ENCODE assay signal across 1 cellular context in genomic region chr10:133045556-133046483, GRCh38.
TF ChIP-seq lines count a peak whose summit lies in the region.

No MANE protein-coding gene starts in this region.

TF ChIP-seq in HEK293, 187 proteins besides CTCF, POLR2A, EP300 and RAD21 (continued from another document):
- TF ChIP-seq GFI1B (tag by site-specific recombination; IDR thresholded peaks at IDR 0.05), result no peak
- no peak for TF ChIP-seq REPIN1 (tag by site-specific recombination; IDR thresholded peaks at IDR 0.05; ENCODE audit: low read depth)
- no peak for TF ChIP-seq ZNF449 (tag by site-specific recombination; IDR thresholded peaks at IDR 0.05)
- no peak for TF ChIP-seq GLIS2 (tag by site-specific recombination; IDR thresholded peaks at IDR 0.05)
- TF ChIP-seq ZIC2 (tag by site-specific recombination; IDR thresholded peaks at IDR 0.05), result peak; percentile 43; the same call in 1 of the 2 replicates
- TF ChIP-seq ZSCAN4 (tag by site-specific recombination; IDR thresholded peaks at IDR 0.05), result peak; percentile 92
- TF ChIP-seq ZBTB48 (tag by site-specific recombination; IDR thresholded peaks at IDR 0.05), result no peak
- TF ChIP-seq ZFHX2 (tag by site-specific recombination; conservative IDR thresholded peaks at IDR 0.05), result no peak
- no peak for TF ChIP-seq BCL11B (tag by site-specific recombination; IDR thresholded peaks at IDR 0.05; ENCODE audit: low read depth)
